33 cellular contexts compared by ENCODE assay signal in genomic region chr21:38060533-38060932, GRCh38.
"Had no signal": no experiment of that assay in that cellular context is flagged by ENCODE, and none has a peak within 500 bp of the region (broad histone marks: within the 10 kb centered on the region; RNA-seq: fewer than 3 reads in every experiment).

No MANE protein-coding gene starts in this region.

- H3K9me3 ChIP-seq: adrenal gland, ascending aorta, body of pancreas, breast epithelium had no signal

- DNase-seq: activated effector memory CD4-positive, alpha-beta T cell treated with anti-CD3 and anti-CD28 coated beads, Interleukin-2, amount 50 U/mL, for 16 hours; activated effector memory CD4-positive, alpha-beta T cell treated with Interleukin-2 at 50 U/mL for 16 hours; activated gamma-delta T cell; activated gamma-delta T cell treated with Interleukin-2 at 50 U/mL for 16 hours; activated naive CD4-positive, alpha-beta T cell; activated naive CD4-positive, alpha-beta T cell treated with anti-CD3 and anti-CD28 coated beads for 36 hours; activated naive CD4-positive, alpha-beta T cell treated with anti-CD3 and anti-CD28 coated beads, Interleukin-2, amount 10 ng/mL, durations not matched to agents 7 days and 5 days; activated naive CD4-positive, alpha-beta T cell treated with anti-CD3 and anti-CD28 coated beads, Interleukin-2, amount 50 U/mL, for 16 hours; activated naive CD4-positive, alpha-beta T cell treated with Interleukin-2 at 50 U/mL for 16 hours; activated naive CD8-positive, alpha-beta T cell treated with anti-CD3 and anti-CD28 coated beads for 36 hours; activated naive CD8-positive, alpha-beta T cell treated with anti-CD3 and anti-CD28 coated beads, Interleukin-2, amount 10 ng/mL, durations not matched to agents 7 days and 5 days; activated naive CD8-positive, alpha-beta T cell treated with anti-CD3 and anti-CD28 coated beads, Interleukin-2, amount 50 U/mL, for 24 hours; activated T-cell treated with anti-CD3 and anti-CD28 coated beads, Interleukin-2, amount 50 U/mL, for 24 hours; activated T-cell treated with anti-CD3 and anti-CD28 coated beads, Interleukin-2, amount 50 U/mL, for 4 hours; activated T-cell treated with anti-CD3 and anti-CD28 coated beads, Interleukin-2, amount 50 U/mL, for 48 hours; activated T-cell treated with anti-CD3 and anti-CD28 coated beads, Interleukin-2, amount 50 U/mL, for 72 hours; adrenal gland; amniotic stem cell; amygdala; anterior cingulate cortex; aorta; body of pancreas; brain microvascular endothelial cell; caudate nucleus; central memory CD4-positive, alpha-beta T cell; cerebellar nuclear complex had no signal

- FAIRE-seq: astrocyte, bronchial epithelial cell had no signal

- ATAC-seq: activated naive CD4-positive, alpha-beta T cell treated with anti-CD3 and anti-CD28 coated beads, Interleukin-2, amount 50 U/mL, for 72 hours; activated naive CD8-positive, alpha-beta T cell treated with anti-CD3 and anti-CD28 coated beads, Interleukin-2, amount 50 U/mL, for 24 hours; activated T-cell treated with anti-CD3 and anti-CD28 coated beads, Interleukin-2, amount 50 U/mL, for 4 hours; activated T-cell treated with anti-CD3 and anti-CD28 coated beads, Interleukin-2, amount 50 U/mL, for 72 hours; activated T-helper 17 cell treated with anti-CD3 and anti-CD28 coated beads, Interleukin-2, amount 50 U/mL, for 72 hours; body of pancreas had no signal

- H3K4me3 ChIP-seq: adrenal gland, ascending aorta, body of pancreas, breast epithelium, cardiac muscle cell had no signal

- H3K27ac ChIP-seq: adrenal gland, ascending aorta, body of pancreas, brain microvascular endothelial cell, breast epithelium, cardiac muscle cell had no signal

- H3K36me3 ChIP-seq: adrenal gland, ascending aorta, brain microvascular endothelial cell, breast epithelium, cardiac muscle cell had no signal

- H3K27me3 ChIP-seq: adrenal gland, ascending aorta, body of pancreas, brain microvascular endothelial cell, breast epithelium, cardiac muscle cell had no signal

- H3K4me1 ChIP-seq: adrenal gland, ascending aorta, body of pancreas, breast epithelium had no signal
